In genomic region chr11:94100253-94100652, GRCh38 we compare ENCODE assay signal across 16 cellular contexts. TPM values are rescaled to one million over a fixed set of nuclear protein-coding genes. Genes with fewer than 3 reads are reported as not detected.
DNase-seq lines count a peak whose midpoint lies in the region; ATAC-seq and TF ChIP-seq lines count a peak whose summit lies in the region.
"Had no signal": no experiment of that assay in that cellular context is flagged by ENCODE, and none has a peak within 500 bp of the region (broad histone marks: within the 10 kb centered on the region; RNA-seq: fewer than 3 reads in every experiment).

No MANE protein-coding gene starts in this region.

- H3K9ac ChIP-seq in mammary epithelial cell (ENCODE audit: insufficient read depth, low read length), result no peak overlapping the region
- H3K9ac ChIP-seq: BLaER1 treated with 17β-estradiol and CSF1 and Interleukin-3, amounts not matched to agents 10 nM and 100 nM had no signal

- in situ Hi-C loops in mammary epithelial cell (cut with MboI; ENCODE audit: low sequenced_read_pairs in 2 of 2), result loop anchor here in 1 of 2 donors (10.0 kb wide), 1 partner anchor 195 kb away; no protein-coding TSS in a partner anchor

- ATAC-seq in upper lobe of right lung, result peak; percentile 49
- ATAC-seq in natural killer cell treated with Interleukin-12 subunit alpha and Interleukin-12 subunit beta and Interleukin-15 and Interleukin-18, amount 100 ng/mL, for 72 hours, result no peak

- no peak for TF ChIP-seq POLR2A in breast epithelium (IDR thresholded peaks at IDR 0.05)

- H3K9me3 Mint-ChIP-seq in MCF 10A (ENCODE audit: unreplicated experiment), result no peaks in the 10 kb centered on the region
- peaks cover 13% of the 10 kb centered on the region for H3K9me3 Mint-ChIP-seq in natural killer cell treated with Interleukin-12 subunit alpha and Interleukin-12 subunit beta and Interleukin-15 and Interleukin-18, amount 100 ng/mL, for 72 hours

- no peak overlapping the region for H3K4me3 Mint-ChIP-seq in MCF 10A (ENCODE audit: unreplicated experiment)
- no peak overlapping the region for H3K4me3 Mint-ChIP-seq in natural killer cell treated with Interleukin-12 subunit alpha and Interleukin-12 subunit beta and Interleukin-15 and Interleukin-18, amount 100 ng/mL, for 72 hours

- no peaks in the 10 kb centered on the region for H3K27me3 ChIP-seq in breast epithelium
- H3K27me3 ChIP-seq in mammary epithelial cell (ENCODE audit: insufficient read depth, low read length), result no peaks in the 10 kb centered on the region
- H3K27me3 ChIP-seq in upper lobe of right lung, result no peaks in the 10 kb centered on the region
- H3K27me3 ChIP-seq: BLaER1 treated with 17β-estradiol and CSF1 and Interleukin-3, amounts not matched to agents 10 nM and 100 nM had no signal

- DNase-seq in MCF 10A (ENCODE audit: unreplicated experiment), result peak; percentile 42
- DNase-seq in breast epithelium (ENCODE audit: low spot score in 2 of 2), result no peak
- DNase-seq in NCI-H345 treated with DMSO at 0.1 percent for 48 hours (lab: John Stamatoyannopoulos, UW; ENCODE audit: unreplicated experiment), result peak; percentile 77
- peak; percentile 35 for DNase-seq in mammary epithelial cell
- no peak for DNase-seq in upper lobe of right lung
- DNase-seq in NCI-H1694 treated with DMSO at 0.1 percent for 48 hours (lab: John Stamatoyannopoulos, UW), result no peak
- no peak for DNase-seq in natural killer cell treated with Interleukin-12 subunit alpha and Interleukin-12 subunit beta and Interleukin-15 and Interleukin-18, amount 100 ng/mL, for 72 hours (ENCODE audit: low spot score)
- DNase-seq in activated CD4-positive, CD25-positive, alpha-beta regulatory T cell (lab: John Stamatoyannopoulos, UW), result no peak
- DNase-seq: DND-41, MV-4-11, NCI-H187, NCI-H2227 treated with DMSO at 0.1 percent for 48 hours, NCI-H82, T-helper 2 cell had no signal

- H4K20me1 ChIP-seq in mammary epithelial cell (ENCODE audit: insufficient read depth, low read length), result no peaks in the 10 kb centered on the region
- H4K20me1 ChIP-seq: BLaER1 treated with 17β-estradiol and CSF1 and Interleukin-3, amounts not matched to agents 10 nM and 100 nM had no signal

- BruUV-seq in MCF 10A (replicated peaks; lab: Mats Ljungman, UMichigan) (no TSS peak), mammary epithelial cell (replicated peaks; lab: Mats Ljungman, UMichigan) (no TSS peak)

- intact Hi-C loops in MCF 10A (cut with micrococcal nuclease), result no loop called here
- intact Hi-C loops in breast epithelium (cut with DNase I; ENCODE audit: low total_unique reads), result no loop called here
- intact Hi-C loops in mammary epithelial cell (cut with micrococcal nuclease), result no loop called here
- intact Hi-C loops in upper lobe of right lung (cut with DNase I), result no loop called here

- dilution Hi-C loops in mammary epithelial cell (cut with HindIII; ENCODE audit: low sequenced_read_pairs), result no loop called here

- no peak overlapping the region for H3K27ac Mint-ChIP-seq in MCF 10A (ENCODE audit: low read depth, unreplicated experiment)
- no peak overlapping the region for H3K27ac Mint-ChIP-seq in natural killer cell treated with Interleukin-12 subunit alpha and Interleukin-12 subunit beta and Interleukin-15 and Interleukin-18, amount 100 ng/mL, for 72 hours

- H3K36me3 Mint-ChIP-seq in MCF 10A (ENCODE audit: insufficient read depth, unreplicated experiment), result no peaks in the 10 kb centered on the region
- H3K36me3 Mint-ChIP-seq in natural killer cell treated with Interleukin-12 subunit alpha and Interleukin-12 subunit beta and Interleukin-15 and Interleukin-18, amount 100 ng/mL, for 72 hours, result peaks cover 10% of the 10 kb centered on the region

- no peak overlapping the region for H2AFZ ChIP-seq in mammary epithelial cell (ENCODE audit: low read depth, low read length)

- H3K4me3 ChIP-seq in breast epithelium (no peak overlapping the region), mammary epithelial cell (replicated peaks in 1 of 3; ENCODE audit: insufficient read depth in 1 of 3, low read depth in 2 of 3, low read length in 3 of 3) (no peak overlapping the region), upper lobe of right lung (no peak overlapping the region)
- H3K4me3 ChIP-seq: BLaER1 treated with 17β-estradiol and CSF1 and Interleukin-3, amounts not matched to agents 10 nM and 100 nM; HAP-1 had no signal

- CTCF ChIA-PET in MCF 10A (lab: Yijun Ruan, JAX) (no interaction called here), mammary epithelial cell (lab: Charles Lee; ENCODE audit: low non-redundant PET) (no interaction called here)

- H3K27ac ChIP-seq in breast epithelium, result no peak overlapping the region
- no peak overlapping the region for H3K27ac ChIP-seq in mammary epithelial cell (ENCODE audit: insufficient read depth, low read depth, low read length)
- no peak overlapping the region for H3K27ac ChIP-seq in upper lobe of right lung
- H3K27ac ChIP-seq: BLaER1 treated with 17β-estradiol and CSF1 and Interleukin-3, amounts not matched to agents 10 nM and 100 nM had no signal

- no peaks in the 10 kb centered on the region for H3K79me2 ChIP-seq in mammary epithelial cell (ENCODE audit: insufficient read depth, low read length)

- H3K4me1 ChIP-seq in breast epithelium, result no peaks in the 10 kb centered on the region
- peaks cover 15% of the 10 kb centered on the region for H3K4me1 ChIP-seq in mammary epithelial cell (ENCODE audit: insufficient read depth, low read length)
- H3K4me1 ChIP-seq in upper lobe of right lung, result no peaks in the 10 kb centered on the region
- H3K4me1 ChIP-seq: BLaER1 treated with 17β-estradiol and CSF1 and Interleukin-3, amounts not matched to agents 10 nM and 100 nM; HAP-1 had no signal

- H3K36me3 ChIP-seq in breast epithelium (no peaks in the 10 kb centered on the region), mammary epithelial cell (ENCODE audit: insufficient read depth, low read length) (no peaks in the 10 kb centered on the region), upper lobe of right lung (no peaks in the 10 kb centered on the region)
- H3K36me3 ChIP-seq: BLaER1 treated with 17β-estradiol and CSF1 and Interleukin-3, amounts not matched to agents 10 nM and 100 nM; HAP-1 had no signal

- H3K9me3 ChIP-seq in breast epithelium (peaks cover 0 to 12% of the 10 kb centered on the region in 2 donors), mammary epithelial cell (replicated peaks; ENCODE audit: insufficient read depth, low read length) (no peaks in the 10 kb centered on the region), upper lobe of right lung (no peaks in the 10 kb centered on the region)
- H3K9me3 ChIP-seq: BLaER1 treated with 17β-estradiol and CSF1 and Interleukin-3, amounts not matched to agents 10 nM and 100 nM; HAP-1 had no signal

- POLR2A ChIA-PET in MCF 10A (lab: Yijun Ruan, JAX), result no interaction called here

- no peak overlapping the region for H3K4me2 ChIP-seq in mammary epithelial cell (ENCODE audit: insufficient read depth, low read depth, low read length)
- H3K4me2 ChIP-seq: BLaER1 treated with 17β-estradiol and CSF1 and Interleukin-3, amounts not matched to agents 10 nM and 100 nM had no signal

- no peaks in the 10 kb centered on the region for H3K4me1 Mint-ChIP-seq in MCF 10A (ENCODE audit: insufficient read depth, unreplicated experiment)
- H3K4me1 Mint-ChIP-seq in natural killer cell treated with Interleukin-12 subunit alpha and Interleukin-12 subunit beta and Interleukin-15 and Interleukin-18, amount 100 ng/mL, for 72 hours (ENCODE audit: low read depth in 2 of 2), result no peaks in the 10 kb centered on the region

- H3K27me3 Mint-ChIP-seq in MCF 10A (ENCODE audit: insufficient read depth, unreplicated experiment), result peaks cover 36% of the 10 kb centered on the region
- peaks cover 12 to 14% of the 10 kb centered on the region in 2 donors for H3K27me3 Mint-ChIP-seq in natural killer cell treated with Interleukin-12 subunit alpha and Interleukin-12 subunit beta and Interleukin-15 and Interleukin-18, amount 100 ng/mL, for 72 hours

- no peak for TF ChIP-seq CTCF in MCF 10A (IDR thresholded peaks at IDR 0.05; ENCODE audit: unreplicated experiment)
- no peak for TF ChIP-seq CTCF in breast epithelium (IDR thresholded peaks at IDR 0.05)
- TF ChIP-seq CTCF in mammary epithelial cell (conservative IDR thresholded peaks at IDR 0.05 in 1 of 2, IDR thresholded peaks at IDR 0.05 in 1 of 2; ENCODE audit: extremely low read depth in 1 of 2, insufficient read depth in 1 of 2, low read depth in 1 of 2, low read length in 2 of 2), result no peak
- no peak for TF ChIP-seq CTCF in upper lobe of right lung (IDR thresholded peaks at IDR 0.05)

RNA-seq across cellular contexts. Expression of gene PANX1, which starts 28.4 kb away (rescaled TPM):
- 26.1 and 30.1 TPM in 2 replicates for total RNA-seq in MCF 10A (2022)
- 10 to 100 TPM; 16.7 to 20.3 (median 17.7) TPM for total RNA-seq in breast epithelium
- 10 to 100 TPM; 42.1 to 48.2 TPM for total RNA-seq in mammary epithelial cell
- 30.9 TPM for polyA plus RNA-seq in mammary epithelial cell
- polyA minus RNA-seq in mammary epithelial cell, result 62.4 TPM
- total RNA-seq in upper lobe of right lung, result 20.0 TPM
- 10 to 100 TPM; 16.5 to 25.5 TPM for total RNA-seq in natural killer cell treated with Interleukin-12 subunit alpha and Interleukin-12 subunit beta and Interleukin-15 and Interleukin-18, amount 100 ng/mL, for 72 hours

Comparison
In these comparisons a context has a peak if more than half of its experiments do, and no peak if none do; other contexts are left out.
1. DNase-seq: peak in MCF 10A (single experiment), NCI-H345 treated with DMSO at 0.1 percent for 48 hours (single experiment) and mammary epithelial cell (single experiment); none in breast epithelium (0 of 2), upper lobe of right lung (single experiment), NCI-H1694 treated with DMSO at 0.1 percent for 48 hours (single experiment), natural killer cell treated with Interleukin-12 subunit alpha and Interleukin-12 subunit beta and Interleukin-15 and Interleukin-18, amount 100 ng/mL, for 72 hours (single experiment) and activated CD4-positive, CD25-positive, alpha-beta regulatory T cell (0 of 4).